Comparison of ENCODE assay signal across 8 cellular contexts in the genomic region with DNA sequence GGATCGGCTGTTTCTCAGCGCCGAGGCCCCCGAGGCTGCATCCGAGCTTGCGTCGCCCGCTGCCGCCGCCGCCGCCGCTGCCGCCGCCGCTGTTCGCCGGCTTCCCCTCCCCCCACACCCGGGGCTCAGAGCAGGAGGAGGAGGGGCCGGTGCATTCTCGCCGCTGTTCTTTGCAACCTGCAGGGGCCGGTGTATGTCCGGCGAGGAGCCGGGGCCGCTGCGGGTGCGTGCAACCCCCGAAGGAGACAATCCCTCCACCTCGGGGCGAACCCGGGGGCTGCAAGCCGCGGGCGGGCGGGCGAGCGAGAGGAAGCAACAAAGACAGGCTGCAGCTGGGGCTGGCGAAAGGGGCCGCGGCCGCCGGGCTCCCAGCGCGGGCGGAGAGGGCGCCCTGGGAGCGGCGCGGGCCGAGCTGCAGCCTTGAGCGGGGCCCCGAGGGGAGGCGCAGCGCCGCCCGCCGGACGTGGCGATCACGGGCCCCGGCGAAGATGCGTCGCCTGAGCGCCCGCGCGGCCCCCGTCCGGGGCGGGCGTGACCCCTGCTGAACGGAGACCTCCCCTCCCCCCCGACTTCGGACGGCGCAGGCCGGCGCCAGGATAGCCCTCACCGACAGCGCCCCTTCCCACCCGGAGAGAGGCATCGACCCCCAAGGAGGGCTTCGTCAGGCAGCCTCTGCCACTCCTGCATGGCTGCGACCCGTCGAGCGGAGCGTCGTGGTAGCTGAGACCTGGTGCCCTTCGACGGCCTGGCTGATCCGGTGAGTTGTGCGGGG. TPM values are rescaled to one million over a fixed set of nuclear protein-coding genes. Genes with fewer than 3 reads are reported as not detected.
DNase-seq lines count a peak whose midpoint lies in the region; ATAC-seq, FAIRE-seq and TF ChIP-seq lines count a peak whose summit lies in the region.

No MANE protein-coding gene starts in this region.

- POLR2A ChIA-PET in K562 (lab: Yijun Ruan, JAX): interaction anchor here (0.7 to 1.0 kb wide), 2 partner anchors 15 to 972 kb away, joined by 4 read pairs; no protein-coding TSS in a partner anchor

- no peaks in the 10 kb centered on the region for H3K36me3 ChIP-seq in K562 (ENCODE audit: control insufficient read depth, insufficient read depth, low read length)
- H3K36me3 ChIP-seq in keratinocyte (ENCODE audit: control insufficient read depth in 2 of 2, extremely low read depth in 1 of 2, insufficient read depth in 2 of 2, low read length in 2 of 2): no peaks in the 10 kb centered on the region

- peak overlapping the region; percentile 61 for H3K4me2 ChIP-seq in K562 (ENCODE audit: insufficient read depth, low read length)
- H3K4me2 ChIP-seq in keratinocyte (ENCODE audit: control insufficient read depth, extremely low read depth, insufficient read depth, low read depth, low read length): peak overlapping the region; percentile 61

- H3K79me2 ChIP-seq in K562 (ENCODE audit: control insufficient read depth, insufficient read depth, low read length) (no peaks in the 10 kb centered on the region), keratinocyte (ENCODE audit: control insufficient read depth, insufficient read depth, low read length) (no peaks in the 10 kb centered on the region)

- WGBS in K562 (ENCODE audit: insufficient coverage, low coverage, missing lambda C conversion rate): 4% methylated on average over 49 of the region's 96 CpGs

- dilution Hi-C loops in keratinocyte (cut with MboI; ENCODE audit: extremely low pct_ligation_motif_present, low sequenced_read_pairs): no loop called here

- H3K4me3 ChIP-seq in K562 (peak overlapping the region; percentile 51), keratinocyte (ENCODE audit: control insufficient read depth in 2 of 3, extremely low read depth in 1 of 3, insufficient read depth in 2 of 3, low read depth in 1 of 3, low read length in 3 of 3) (peak overlapping the region; percentile 38 to 74 (median 45))

- peaks cover 4% of the 10 kb centered on the region for H3K9me1 ChIP-seq in K562 (ENCODE audit: control insufficient read depth, insufficient read depth, low read length)
- no peaks in the 10 kb centered on the region for H3K9me1 ChIP-seq in keratinocyte (ENCODE audit: control insufficient read depth, extremely low read depth, insufficient read depth, low read length)

- peak in 1 of 2 experiments; percentile 43; a peak in 2 of 4 replicates for TF ChIP-seq RAD21 in K562 (CRISPR knock-in tag; conservative IDR thresholded peaks at IDR 0.05 in 1 of 2, IDR thresholded peaks at IDR 0.05 in 1 of 2)

- BruUV-seq in K562 (replicated peaks; lab: Mats Ljungman, UMichigan): no TSS peak

- H2AFZ ChIP-seq in K562 (ENCODE audit: low read depth, low read length): peak overlapping the region; percentile 71
- H2AFZ ChIP-seq in keratinocyte (ENCODE audit: control insufficient read depth, low read length): no peak overlapping the region

- H3K4me1 ChIP-seq in K562 (replicated peaks in 1 of 2; ENCODE audit: control insufficient read depth in 2 of 2, insufficient read depth in 2 of 2, low read length in 2 of 2) (peaks cover 9 to 39% of the 10 kb centered on the region in 2 experiments; a peak in 4 of 5 replicates), keratinocyte (ENCODE audit: control insufficient read depth, extremely low read depth, insufficient read depth, low read length) (no peaks in the 10 kb centered on the region)

- no peak for FAIRE-seq in K562 (lab: Jason Lieb, UNC)
- no peak for FAIRE-seq in keratinocyte (lab: Jason Lieb, UNC)

- peak; percentile 24 for ATAC-seq in GM21515 (IDR thresholded peaks at IDR 0.05; ENCODE audit: unreplicated experiment)
- peak; percentile 50 for ATAC-seq in K562

- H3K9ac ChIP-seq in K562 (ENCODE audit: insufficient read depth in 1 of 2, low read depth in 2 of 2, low read length in 2 of 2): peak overlapping the region in 1 of 2 experiments; percentile 86; a peak in 2 of 4 replicates
- H3K9ac ChIP-seq in keratinocyte (ENCODE audit: control insufficient read depth, extremely low read depth, insufficient read depth, low read length): peak overlapping the region; percentile 20

- TF ChIP-seq CTCF in K562 (IDR thresholded peaks at IDR 0.05 in 2 of 3, conservative IDR thresholded peaks at IDR 0.05 in 1 of 3; ENCODE audit: insufficient read depth in 2 of 3, low read depth in 1 of 3, low read length in 3 of 3): peak; percentile 17 to 58 (median 40); a peak in 4 of 6 replicates
- peak in 1 of 3 experiments; percentile 47 for TF ChIP-seq CTCF in keratinocyte (optimal IDR thresholded peaks at IDR 0.05 in 1 of 3, IDR thresholded peaks at IDR 0.05 in 1 of 3, conservative IDR thresholded peaks at IDR 0.05 in 1 of 3; ENCODE audit: extremely low read depth in 1 of 3, insufficient read depth in 2 of 3, low read length in 3 of 3)

- peak; percentile 69 for DNase-seq in Caki2 (ENCODE audit: low read depth)
- peak; percentile 36 to 56 for DNase-seq in Kasumi-1 (lab: John Stamatoyannopoulos, UW)
- DNase-seq in T-helper 22 cell (ENCODE audit: low read depth): peak; percentile 25
- peak; percentile 63 to 69 (median 65) for DNase-seq in K562 (ENCODE audit: extremely low read depth in 1 of 4, low spot score in 3 of 4)
- no peak for DNase-seq in keratinocyte (ENCODE audit: low read depth, low spot score)
- peak; percentile 13 to 18 for DNase-seq in stimulated activated CD4-positive, alpha-beta T cell treated with anti-CD3 and anti-CD28 coated beads, Interleukin-15, amount 100 ng/mL, for 48 hours (ENCODE audit: low read depth in 2 of 2)
- no peak for DNase-seq in NCI-H524 treated with DMSO at 0.1 percent for 48 hours (lab: John Stamatoyannopoulos, UW)

- in situ Hi-C loops in Caki2 (cut with HindIII; ENCODE audit: low pct_unique_long_range_greater_than_20kb, low sequenced_read_pairs) (no loop called here), K562 (cut with MboI) (no loop called here)

- H3K27ac ChIP-seq in K562 (ENCODE audit: extremely low read depth, low read depth, low read length) (no peak overlapping the region), keratinocyte (ENCODE audit: control insufficient read depth, insufficient read depth, low read length) (no peak overlapping the region)

- no peak for TF ChIP-seq POLR2A in K562 (conservative IDR thresholded peaks at IDR 0.05)

- H4K20me1 ChIP-seq in K562 (replicated peaks; ENCODE audit: control insufficient read depth, insufficient read depth, low read length) (peaks cover 33% of the 10 kb centered on the region), keratinocyte (ENCODE audit: control insufficient read depth, extremely low read depth, insufficient read depth, low read length) (peaks cover 6% of the 10 kb centered on the region)

- peaks cover 15 to 33% of the 10 kb centered on the region in 2 experiments; a peak in 4 of 5 replicates for H3K27me3 ChIP-seq in K562 (ENCODE audit: control insufficient read depth in 2 of 2, insufficient read depth in 2 of 2, low read length in 2 of 2)
- H3K27me3 ChIP-seq in keratinocyte (ENCODE audit: control insufficient read depth, extremely low read depth, insufficient read depth, low read length): peaks cover 71% of the 10 kb centered on the region

- CTCF ChIA-PET in K562 (lab: Yijun Ruan, JAX; ENCODE audit: low intra/inter-chr PET ratio): interaction anchor here (0.6 kb wide), 1 partner anchor 286 kb away, joined by 3 read pairs; no protein-coding TSS in a partner anchor

- intact Hi-C loops in K562 (cut with micrococcal nuclease): loop anchor here (10.0 kb wide), 1 partner anchor 120 kb away; no protein-coding TSS in a partner anchor

- TF ChIP-seq EP300 in K562 (IDR thresholded peaks at IDR 0.05; ENCODE audit: low read length): no peak

- H3K9me3 ChIP-seq in K562 (replicated peaks; ENCODE audit: control insufficient read depth, insufficient read depth, low read depth, low read length) (no peaks in the 10 kb centered on the region), keratinocyte (ENCODE audit: control insufficient read depth, low read depth, low read length) (no peaks in the 10 kb centered on the region)

TF ChIP-seq in K562, 482 proteins besides CTCF, POLR2A, EP300 and RAD21 (continues in another document):
- TF ChIP-seq ZSCAN32 (CRISPR knock-in tag; IDR thresholded peaks at IDR 0.05): no peak
- no peak for TF ChIP-seq ZNF175 (CRISPR knock-in tag; IDR thresholded peaks at IDR 0.05; ENCODE audit: low read depth)
- 0 out of 4 replicates have a peak, but pooled peaks have one; percentile 18 to 34 for TF ChIP-seq MAZ (CRISPR knock-in tag; conservative IDR thresholded peaks at IDR 0.05 in 1 of 2, IDR thresholded peaks at IDR 0.05 in 1 of 2)
- peak; percentile 33; the same call in 1 of the 2 replicates for TF ChIP-seq ZBTB7A (IDR thresholded peaks at IDR 0.05; ENCODE audit: borderline replicate concordance, control insufficient read depth, low read depth, low read length)

RNA-seq across cellular contexts. Expression of a gene that starts 0.7 kb away (rescaled TPM):
- total RNA-seq in Caki2 (2014; rRNA removed; shearing (Covaris generic); ENCODE audit: low replicate concordance): 0.41 and 3.1 TPM in 2 replicates
- 0.21 TPM in 1 of 2 replicates, not detected in the other for total RNA-seq in K562 (2011; cell fraction: chromatin; rRNA removed; ENCODE audit: low replicate concordance)
- 0.33 and 0.39 TPM in 2 replicates for total RNA-seq in K562 (2011; cell fraction: nucleolus; rRNA removed)
- not detected in 2 replicates for total RNA-seq in K562 (2011; cell fraction: nucleoplasm; rRNA removed)
- total RNA-seq in K562 (2014; rRNA removed) (0.14 and 0.49 TPM in 2 replicates), K562 (2014; rRNA removed; fragmentation: Illumina TruSeq; extraction: Trizol) (0.06 and 0.07 TPM in 2 replicates), K562 (2015; rRNA removed; fragmentation: Illumina TruSeq; extraction: Trizol) (0.26 and 0.36 TPM in 2 replicates), K562 (2021) (0.29 and 0.83 TPM in 2 replicates)
- polyA plus RNA-seq in K562 (2011; rRNA removed) (0.04 and 0.05 TPM in 2 replicates), K562 (2014; fragmentation: Illumina TruSeq; extraction: Trizol) (0.10 and 0.18 TPM in 2 replicates), K562 (2014; fragmentation: Nextera tagmentation; extraction: Ambion mirVana) (under 1 TPM in 1 of 2 experiments, not detected in 1; 0.03 TPM), K562 (2014; rRNA removed) (0.11 and 0.36 TPM in 2 replicates), keratinocyte (0.05 to 0.24 TPM (median 0.06 TPM) in 3 replicates)
- 0.10 and 0.46 TPM in 2 replicates for polyA plus RNA-seq in K562 (2011; cell fraction: cytosol; rRNA removed)
- polyA plus RNA-seq in K562 (2011; cell fraction: nucleus; rRNA removed): 0.06 and 0.18 TPM in 2 replicates
- polyA plus RNA-seq in K562 (2012): 0.35 and 0.40 TPM in 2 replicates
- 0.06 TPM in 1 of 2 replicates, not detected in the other for polyA minus RNA-seq in K562 (2011; rRNA and poly(A)+ RNA removed)
- 0.29 TPM in 1 of 2 replicates, not detected in the other for polyA minus RNA-seq in K562 (2011; cell fraction: cytosol; rRNA and poly(A)+ RNA removed)
- 0.40 and 0.56 TPM in 2 replicates for polyA minus RNA-seq in K562 (2011; cell fraction: nucleus; rRNA and poly(A)+ RNA removed)
- polyA plus RNA-seq in keratinocyte (2011; ENCODE audit: low read depth): not detected
- 0.05 and 0.09 TPM in 2 replicates for polyA plus RNA-seq in keratinocyte (2011; cell fraction: cytosol; rRNA removed)
- polyA plus RNA-seq in keratinocyte (2011; cell fraction: nucleus; rRNA removed): 0.08 and 0.12 TPM in 2 replicates
- 0.19 and 0.23 TPM in 2 replicates for polyA plus RNA-seq in keratinocyte (2012; ENCODE audit: low replicate concordance)
- polyA minus RNA-seq in keratinocyte: 0.16 to 0.56 TPM (median 0.26 TPM) in 3 replicates
- not detected for polyA minus RNA-seq in keratinocyte (2011; cell fraction: cytosol; rRNA and poly(A)+ RNA removed)
- 0.21 and 0.39 TPM in 2 replicates for polyA minus RNA-seq in keratinocyte (2011; cell fraction: nucleus; rRNA and poly(A)+ RNA removed)

Comparison
In these comparisons a context has a peak if more than half of its experiments do, and no peak if none do; other contexts are left out.
1. DNase-seq: peak in Caki2 (single experiment), Kasumi-1 (2 of 2), T-helper 22 cell (single experiment), K562 (4 of 4) and stimulated activated CD4-positive, alpha-beta T cell treated with anti-CD3 and anti-CD28 coated beads, Interleukin-15, amount 100 ng/mL, for 48 hours (2 of 2); none in keratinocyte (single experiment) and NCI-H524 treated with DMSO at 0.1 percent for 48 hours (single experiment).